ENCODE assay signal across 10 cellular contexts in the genomic region with DNA sequence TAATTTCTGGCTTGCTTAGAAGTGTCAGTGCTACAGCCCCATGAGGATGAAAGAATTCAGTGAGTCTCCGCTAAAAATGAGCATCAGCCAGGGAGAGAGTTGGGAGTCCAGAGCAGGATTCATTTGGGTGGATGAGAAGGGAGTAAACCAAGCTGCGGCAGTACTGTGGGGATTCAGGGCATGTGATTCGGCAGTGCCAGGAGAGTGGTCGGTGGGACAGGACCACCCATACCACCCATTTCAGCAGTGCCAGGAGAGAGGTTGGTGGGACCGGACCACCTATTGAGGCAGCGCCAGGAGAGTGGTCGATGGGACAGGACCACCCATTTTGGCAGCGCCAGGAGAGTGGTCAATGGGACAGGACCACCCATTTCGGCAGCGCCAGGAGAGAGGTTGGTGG.
A peak's percentile ranks its signal among the peaks of the same experiment; 100 is the strongest.
DNase-seq lines count a peak whose midpoint lies in the region; ATAC-seq and TF ChIP-seq lines count a peak whose summit lies in the region.
"Had no signal": no experiment of that assay in that cellular context is flagged by ENCODE, and none has a peak within 500 bp of the region (broad histone marks: within the 10 kb centered on the region; RNA-seq: fewer than 3 reads in every experiment).

No MANE protein-coding gene starts in this region.

- CTCF ChIA-PET in activated CD8-positive, alpha-beta T cell treated with anti-CD3 and anti-CD28 coated beads for 36 hours (lab: Charles Lee): interaction anchor here (0.8 to 1.0 kb wide), 2 partner anchors 12 to 48 kb away, joined by 3 to 6 read pairs; no protein-coding TSS in a partner anchor

- H3K27ac ChIP-seq in upper lobe of right lung: peak overlapping the region; percentile 58

- no peak overlapping the region for H3K4me3 ChIP-seq in upper lobe of right lung

- H3K9me3 Mint-ChIP-seq in activated naive CD4-positive, alpha-beta T cell treated with anti-CD3 and anti-CD28 coated beads, Interleukin-2, amount 50 U/mL, for 24 hours: no peaks in the 10 kb centered on the region
- peaks cover 8% of the 10 kb centered on the region for H3K9me3 Mint-ChIP-seq in activated CD8-positive, alpha-beta T cell treated with anti-CD3 and anti-CD28 coated beads for 36 hours
- peaks cover 1% of the 10 kb centered on the region for H3K9me3 Mint-ChIP-seq in memory B cell

- H3K4me1 Mint-ChIP-seq in activated naive CD4-positive, alpha-beta T cell treated with anti-CD3 and anti-CD28 coated beads, Interleukin-2, amount 50 U/mL, for 24 hours: peaks cover 76% of the 10 kb centered on the region
- H3K4me1 Mint-ChIP-seq in activated CD8-positive, alpha-beta T cell treated with anti-CD3 and anti-CD28 coated beads for 36 hours (ENCODE audit: low read depth): peaks cover 56% of the 10 kb centered on the region
- H3K4me1 Mint-ChIP-seq in memory B cell: peaks cover 43% of the 10 kb centered on the region

- no peaks in the 10 kb centered on the region for H3K27me3 Mint-ChIP-seq in activated naive CD4-positive, alpha-beta T cell treated with anti-CD3 and anti-CD28 coated beads, Interleukin-2, amount 50 U/mL, for 24 hours
- no peaks in the 10 kb centered on the region for H3K27me3 Mint-ChIP-seq in activated CD8-positive, alpha-beta T cell treated with anti-CD3 and anti-CD28 coated beads for 36 hours
- H3K27me3 Mint-ChIP-seq in memory B cell: no peaks in the 10 kb centered on the region

- TF ChIP-seq CTCF in activated CD8-positive, alpha-beta T cell treated with anti-CD3 and anti-CD28 coated beads for 36 hours (IDR thresholded peaks at IDR 0.05): no peak
- no peak for TF ChIP-seq CTCF in upper lobe of right lung (IDR thresholded peaks at IDR 0.05)

- peak overlapping the region; percentile 42 for H3K4me3 Mint-ChIP-seq in activated naive CD4-positive, alpha-beta T cell treated with anti-CD3 and anti-CD28 coated beads, Interleukin-2, amount 50 U/mL, for 24 hours
- no peak overlapping the region for H3K4me3 Mint-ChIP-seq in activated CD8-positive, alpha-beta T cell treated with anti-CD3 and anti-CD28 coated beads for 36 hours
- peak overlapping the region; percentile 55 for H3K4me3 Mint-ChIP-seq in memory B cell

- POLR2A ChIA-PET in activated CD8-positive, alpha-beta T cell treated with anti-CD3 and anti-CD28 coated beads for 36 hours (lab: Charles Lee): interaction anchor here (1.1 to 14.3 kb wide), 2 partner anchors 13 to 18 kb away, joined by 3 to 261 read pairs; no protein-coding TSS in a partner anchor

- H3K36me3 ChIP-seq in upper lobe of right lung: no peaks in the 10 kb centered on the region

- no peak for ATAC-seq in activated CD8-positive, alpha-beta T cell treated with anti-CD3 and anti-CD28 coated beads for 36 hours
- no peak for ATAC-seq in memory B cell (ENCODE audit: low read depth)
- ATAC-seq in upper lobe of right lung: no peak

- H3K27ac Mint-ChIP-seq in activated naive CD4-positive, alpha-beta T cell treated with anti-CD3 and anti-CD28 coated beads, Interleukin-2, amount 50 U/mL, for 24 hours: peak overlapping the region; percentile 98
- H3K27ac Mint-ChIP-seq in activated CD8-positive, alpha-beta T cell treated with anti-CD3 and anti-CD28 coated beads for 36 hours: peak overlapping the region; percentile 99
- no peak overlapping the region for H3K27ac Mint-ChIP-seq in memory B cell

- peaks cover 47% of the 10 kb centered on the region for H3K4me1 ChIP-seq in upper lobe of right lung

- no peak for DNase-seq in activated naive CD4-positive, alpha-beta T cell treated with anti-CD3 and anti-CD28 coated beads, Interleukin-2, amount 50 U/mL, for 16 hours
- no peak for DNase-seq in activated CD8-positive, alpha-beta T cell treated with anti-CD3 and anti-CD28 coated beads for 36 hours
- DNase-seq in memory B cell (ENCODE audit: low spot score in 2 of 2): no peak
- no peak for DNase-seq in upper lobe of right lung
- no peak for DNase-seq in GOT3 (lab: John Stamatoyannopoulos, UW)
- no peak for DNase-seq in stimulated activated CD8-positive, alpha-beta memory T cell treated with anti-CD3 and anti-CD28 coated beads, Interleukin-4, amount 100 ng/mL, for 48 hours
- DNase-seq in GF-D8 (lab: John Stamatoyannopoulos, UW): no peak
- DNase-seq: dermis blood vessel endothelial cell, NCI-H345 had no signal

- H3K9me3 ChIP-seq in upper lobe of right lung: no peaks in the 10 kb centered on the region

- no peaks in the 10 kb centered on the region for H3K27me3 ChIP-seq in upper lobe of right lung

- H3K36me3 Mint-ChIP-seq in activated naive CD4-positive, alpha-beta T cell treated with anti-CD3 and anti-CD28 coated beads, Interleukin-2, amount 50 U/mL, for 24 hours: no peaks in the 10 kb centered on the region
- peaks cover 4% of the 10 kb centered on the region for H3K36me3 Mint-ChIP-seq in activated CD8-positive, alpha-beta T cell treated with anti-CD3 and anti-CD28 coated beads for 36 hours (ENCODE audit: low read depth)
- H3K36me3 Mint-ChIP-seq in memory B cell: peaks cover 5% of the 10 kb centered on the region

- intact Hi-C loops in activated CD8-positive, alpha-beta T cell treated with anti-CD3 and anti-CD28 coated beads for 36 hours (cut with micrococcal nuclease): loop anchor here (2.0 to 5.0 kb wide), 2 partner anchors 15 to 50 kb away; no protein-coding TSS in a partner anchor
- intact Hi-C loops in upper lobe of right lung (cut with DNase I): no loop called here
